ENCODE assay signal across 8 cellular contexts in the genomic region with DNA sequence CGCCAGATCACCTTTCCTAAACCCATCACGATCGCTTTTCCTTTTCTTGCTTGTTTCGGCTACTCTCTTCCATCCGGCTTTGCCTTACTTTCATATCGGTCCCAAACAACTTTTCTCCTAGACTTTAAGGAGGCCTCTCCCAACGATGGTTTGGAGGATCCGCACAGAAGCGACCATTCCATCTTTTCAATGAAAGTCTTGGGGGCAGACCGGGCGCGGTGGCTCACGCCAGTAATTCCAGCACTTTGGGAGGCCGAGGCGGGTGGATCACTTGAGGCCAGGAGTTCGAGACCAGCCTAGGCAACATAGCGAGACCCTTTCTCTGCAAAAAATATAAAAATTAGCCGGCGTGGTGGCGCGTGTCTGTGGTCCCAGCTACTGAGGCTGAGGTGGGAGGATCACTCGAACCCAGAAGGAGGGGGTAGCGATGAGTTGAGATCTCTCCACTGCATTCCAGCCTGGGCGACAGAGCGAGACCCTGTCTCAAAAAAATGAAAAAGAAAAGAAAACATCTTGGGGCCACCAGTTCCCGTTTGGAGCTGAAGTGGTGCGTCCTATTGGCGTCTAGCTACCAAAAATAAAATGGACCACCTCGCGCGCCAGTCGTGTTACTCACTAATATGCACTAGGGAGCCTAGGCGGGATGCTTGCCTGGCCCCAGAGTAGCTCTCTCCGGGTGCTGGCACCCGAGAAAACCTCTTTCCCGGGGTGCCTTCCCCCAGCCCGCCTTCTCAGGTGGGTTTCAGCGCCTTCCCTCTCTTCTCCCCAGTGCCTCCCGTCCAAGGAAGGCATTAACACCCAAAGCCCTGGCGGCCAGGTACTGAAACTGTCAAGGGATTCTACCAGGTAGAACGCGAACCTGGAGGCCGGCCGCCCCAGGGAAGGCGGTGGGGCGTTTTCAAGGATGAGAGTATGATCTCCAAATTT. TPM values are rescaled to one million over a fixed set of nuclear protein-coding genes. Genes with fewer than 3 reads are reported as not detected.
DNase-seq lines count a peak whose midpoint lies in the region; ATAC-seq, FAIRE-seq and TF ChIP-seq lines count a peak whose summit lies in the region.

No MANE protein-coding gene starts in this region.

- TF ChIP-seq CTCF in SU-DHL-6 (IDR thresholded peaks at IDR 0.05; ENCODE audit: insufficient read depth, low read length, poor library complexity, severe bottlenecking): peak; percentile 43

- peaks cover 4% of the 10 kb centered on the region; the same call in 1 of the 2 replicates for H4K20me1 ChIP-seq in SU-DHL-6 (ENCODE audit: low read depth, low read length)

- H3K4me3 ChIP-seq in SU-DHL-6 (ENCODE audit: insufficient read depth, low read length, poor library complexity, severe bottlenecking) (peak overlapping the region; percentile 99), adipocyte (ENCODE audit: low read length) (peak overlapping the region; percentile 96), iPS DF 6.9 (ENCODE audit: low read length) (peak overlapping the region; percentile 77; the same call in 1 of the 2 replicates), small intestine (ENCODE audit: low read depth in 1 of 2, low read length in 2 of 2) (peak overlapping the region; percentile 86 to 95)

- H3K27me3 ChIP-seq in SU-DHL-6 (ENCODE audit: low read length) (no peaks in the 10 kb centered on the region), adipocyte (replicated peaks; ENCODE audit: control insufficient read depth, insufficient read depth, low read length) (no peaks in the 10 kb centered on the region), iPS DF 6.9 (ENCODE audit: control insufficient read depth, insufficient read depth, low read length) (no peaks in the 10 kb centered on the region), small intestine (ENCODE audit: control insufficient read depth in 2 of 2, insufficient read depth in 2 of 2, low read length in 2 of 2) (no peaks in the 10 kb centered on the region)

- peak; percentile 55 for DNase-seq in SIG-M5 treated with dmso at 0.1 percent for 504 hours (lab: John Stamatoyannopoulos, UW; ENCODE audit: unreplicated experiment)
- no peak for DNase-seq in SIG-M5 (lab: John Stamatoyannopoulos, UW)
- DNase-seq in adipocyte (ENCODE audit: low read depth): peak; percentile 62
- no peak for DNase-seq in iPS DF 6.9 (ENCODE audit: low read depth, low spot score)
- DNase-seq in small intestine: peak; percentile 71
- no peak for DNase-seq in RKO (ENCODE audit: low spot score)

- H3K79me2 ChIP-seq in SU-DHL-6 (ENCODE audit: insufficient read depth, low read length): peaks cover 40% of the 10 kb centered on the region

- no CpG with 5 or more reads among the region's 46 CpGs for WGBS in iPS DF 6.9 (ENCODE audit: insufficient coverage, insufficient read length)
- 1% methylated on average over 45 to 46 of the region's 46 CpGs for WGBS in small intestine, 3 donors

- H3K4me1 ChIP-seq in adipocyte (ENCODE audit: control insufficient read depth, insufficient read depth, low read length): peaks cover 32% of the 10 kb centered on the region
- H3K4me1 ChIP-seq in iPS DF 6.9 (ENCODE audit: control insufficient read depth, insufficient read depth, low read length): no peaks in the 10 kb centered on the region
- peaks cover 2 to 7% of the 10 kb centered on the region in 2 donors for H3K4me1 ChIP-seq in small intestine (ENCODE audit: control insufficient read depth in 2 of 2, insufficient read depth in 1 of 2, low read depth in 1 of 2, low read length in 1 of 2)

- H3K9me3 ChIP-seq in SU-DHL-6 (ENCODE audit: insufficient read depth, low read length) (no peaks in the 10 kb centered on the region), adipocyte (ENCODE audit: control insufficient read depth, low read length) (no peaks in the 10 kb centered on the region), iPS DF 6.9 (ENCODE audit: control insufficient read depth, insufficient read depth, low read length) (no peaks in the 10 kb centered on the region), small intestine (ENCODE audit: control insufficient read depth, low read depth) (no peaks in the 10 kb centered on the region)

- H2AFZ ChIP-seq in SU-DHL-6 (ENCODE audit: low read depth, low read length, severe bottlenecking): peak overlapping the region; percentile 99

- H3K36me3 ChIP-seq in SU-DHL-6 (ENCODE audit: low read length) (no peaks in the 10 kb centered on the region), adipocyte (ENCODE audit: control insufficient read depth, insufficient read depth, low read length, severe bottlenecking) (no peaks in the 10 kb centered on the region), iPS DF 6.9 (ENCODE audit: control insufficient read depth, insufficient read depth, low read length) (no peaks in the 10 kb centered on the region), small intestine (ENCODE audit: control insufficient read depth in 2 of 2, insufficient read depth in 2 of 2, low read length in 2 of 2) (no peaks in the 10 kb centered on the region)

- H3K27ac ChIP-seq in SU-DHL-6 (ENCODE audit: low read depth, low read length): peak overlapping the region; percentile 41; the same call in 1 of the 2 replicates
- H3K27ac ChIP-seq in iPS DF 6.9 (ENCODE audit: low read length): no peak overlapping the region
- peak overlapping the region; percentile 62 to 67 for H3K27ac ChIP-seq in small intestine (ENCODE audit: low read depth in 1 of 2, low read length in 1 of 2)

- peak overlapping the region; percentile 90 for H3K4me2 ChIP-seq in SU-DHL-6 (ENCODE audit: low read depth, low read length, poor library complexity, severe bottlenecking)

- ATAC-seq in HG03558 (IDR thresholded peaks at IDR 0.05; ENCODE audit: extremely low read depth, unreplicated experiment): peak; percentile 6

- FAIRE-seq in small intestine (lab: Jason Lieb, UNC): no peak

- H3K9ac ChIP-seq in SU-DHL-6 (ENCODE audit: low read length) (peak overlapping the region; percentile 98), adipocyte (ENCODE audit: low read length) (peak overlapping the region; percentile 98)

- H3F3A ChIP-seq in SU-DHL-6 (ENCODE audit: insufficient read depth): peaks cover 7% of the 10 kb centered on the region; the same call in 1 of the 2 replicates

- H3K9me2 ChIP-seq in SU-DHL-6 (replicated peaks; ENCODE audit: insufficient read depth, low read length): no peaks in the 10 kb centered on the region

RNA-seq across cellular contexts. Expression of a gene that starts 0.8 kb away (rescaled TPM):
- 10 to 100 TPM; 22.6 to 33.1 (median 28.1) TPM for polyA plus RNA-seq in small intestine

Comparison
In these comparisons a context has a peak if more than half of its experiments do, and no peak if none do; other contexts are left out.
1. DNase-seq: peak in SIG-M5 treated with dmso at 0.1 percent for 504 hours (single experiment), adipocyte (single experiment) and small intestine (single experiment); none in SIG-M5 (single experiment), iPS DF 6.9 (single experiment) and RKO (single experiment).
2. Peak in every context shown above with its lines, with median percentiles within 50 percentile points of each other: H3K4me3 ChIP-seq.